ENCODE assay signal across 8 cellular contexts in genomic region chr16:3880623-3881498, GRCh38. TPM values are rescaled to one million over a fixed set of nuclear protein-coding genes. Genes with fewer than 3 reads are reported as not detected.
A peak's percentile ranks its signal among the peaks of the same experiment; 100 is the strongest.
DNase-seq lines count a peak whose midpoint lies in the region; ATAC-seq and TF ChIP-seq lines count a peak whose summit lies in the region.

Gene CREBBP, minus strand, starts transcription at chr16:3880713. Its CDS starts 797 bp downstream, at chr16:3879916.

- in situ Hi-C loops in GM13977 (cut with MboI; ENCODE audit: low pct_unique_long_range_greater_than_20kb, low sequenced_read_pairs, unreplicated experiment), result loop anchor here (25.0 kb wide), 1 partner anchor 194 kb away; no protein-coding TSS in a partner anchor

- H3K4me1 ChIP-seq in right atrium auricular region, result peaks cover 0 to 39% of the 10 kb centered on the region in 2 donors
- H3K4me1 ChIP-seq in urinary bladder (ENCODE audit: insufficient read depth), result peaks cover 2% of the 10 kb centered on the region

- TF ChIP-seq CTCF in GM13977 (IDR thresholded peaks at IDR 0.05; ENCODE audit: extremely low read depth, insufficient read depth, missing control alignments) (no peak), right atrium auricular region (IDR thresholded peaks at IDR 0.05) (no peak)

- H3K27me3 ChIP-seq in right atrium auricular region, result no peaks in the 10 kb centered on the region

- H3K36me3 ChIP-seq in right atrium auricular region (no peaks in the 10 kb centered on the region), urinary bladder (ENCODE audit: insufficient read depth) (no peaks in the 10 kb centered on the region)

- 4% methylated on average over 96 of the region's 96 CpGs for WGBS in urinary bladder

- H3K9me3 ChIP-seq in right atrium auricular region, result no peaks in the 10 kb centered on the region

- DNase-seq in GM13977 (ENCODE audit: low spot score) (peak; percentile 96), NCI-H1694 treated with DMSO at 0.1 percent for 48 hours (lab: John Stamatoyannopoulos, UW) (peak; percentile 72), T-helper 2 cell (peak; percentile 72 to 94 (median 83)), amygdala (lab: John Stamatoyannopoulos, UW) (peak in 54 of 56 donors; percentile 14 to 92 (median 70)), right atrium auricular region (ENCODE audit: low spot score) (peak; percentile 85), pulmonary artery endothelial cell (ENCODE audit: low read depth, low spot score) (peak; percentile 32)

- peak; percentile 72 for ATAC-seq in HG02884 (IDR thresholded peaks at IDR 0.05; ENCODE audit: unreplicated experiment)

- peak within 1 kb of the TSS; percentile 67 to 68 for H3K4me3 ChIP-seq in right atrium auricular region
- peak within 1 kb of the TSS; percentile 98 for H3K4me3 ChIP-seq in urinary bladder (ENCODE audit: low read depth, low read length)

- H3K27ac ChIP-seq in right atrium auricular region (peak within 1 kb of the TSS; percentile 69 to 85), urinary bladder (ENCODE audit: low read depth) (peak within 1 kb of the TSS; percentile 99)

RNA-seq across cellular contexts. Expression of gene CREBBP, which starts in this region (rescaled TPM):
- total RNA-seq in right atrium auricular region (10 to 100 TPM; 38.3 to 54.3 TPM), pulmonary artery endothelial cell (10.2 and 14.7 TPM in 2 replicates), urinary bladder (67.3 TPM)
- polyA plus RNA-seq in urinary bladder, result 23.2 TPM

Comparison
In these comparisons a context has a peak if more than half of its experiments do, and no peak if none do; other contexts are left out.
1. Peak in every context shown above with its lines: DNase-seq, ATAC-seq, H3K4me3 ChIP-seq and H3K27ac ChIP-seq.
2. DNase-seq: peak in every context shown above with its lines; median percentile 96 in GM13977; 85 in right atrium auricular region; 83 in T-helper 2 cell; 72 in NCI-H1694 treated with DMSO at 0.1 percent for 48 hours; 70 in amygdala; 32 in pulmonary artery endothelial cell.